ENCODE assay signal across 2 cellular contexts in genomic region chr19:35007427-35007826, GRCh38.
TF ChIP-seq lines count a peak whose summit lies in the region.

No MANE protein-coding gene starts in this region.

TF ChIP-seq in A549, 52 proteins besides CTCF, POLR2A, EP300 and RAD21:
- 0 out of 2 replicates have a peak, but pooled peaks have one; percentile 62 for TF ChIP-seq TFCP2L1 (CRISPR knock-in tag; IDR thresholded peaks at IDR 0.05)

TF ChIP-seq in HEK293, 187 proteins besides CTCF, POLR2A, EP300 and RAD21:
- TF ChIP-seq ZNF121 (tag by site-specific recombination; IDR thresholded peaks at IDR 0.05), result peak; percentile 97
- TF ChIP-seq, protein P1, sequence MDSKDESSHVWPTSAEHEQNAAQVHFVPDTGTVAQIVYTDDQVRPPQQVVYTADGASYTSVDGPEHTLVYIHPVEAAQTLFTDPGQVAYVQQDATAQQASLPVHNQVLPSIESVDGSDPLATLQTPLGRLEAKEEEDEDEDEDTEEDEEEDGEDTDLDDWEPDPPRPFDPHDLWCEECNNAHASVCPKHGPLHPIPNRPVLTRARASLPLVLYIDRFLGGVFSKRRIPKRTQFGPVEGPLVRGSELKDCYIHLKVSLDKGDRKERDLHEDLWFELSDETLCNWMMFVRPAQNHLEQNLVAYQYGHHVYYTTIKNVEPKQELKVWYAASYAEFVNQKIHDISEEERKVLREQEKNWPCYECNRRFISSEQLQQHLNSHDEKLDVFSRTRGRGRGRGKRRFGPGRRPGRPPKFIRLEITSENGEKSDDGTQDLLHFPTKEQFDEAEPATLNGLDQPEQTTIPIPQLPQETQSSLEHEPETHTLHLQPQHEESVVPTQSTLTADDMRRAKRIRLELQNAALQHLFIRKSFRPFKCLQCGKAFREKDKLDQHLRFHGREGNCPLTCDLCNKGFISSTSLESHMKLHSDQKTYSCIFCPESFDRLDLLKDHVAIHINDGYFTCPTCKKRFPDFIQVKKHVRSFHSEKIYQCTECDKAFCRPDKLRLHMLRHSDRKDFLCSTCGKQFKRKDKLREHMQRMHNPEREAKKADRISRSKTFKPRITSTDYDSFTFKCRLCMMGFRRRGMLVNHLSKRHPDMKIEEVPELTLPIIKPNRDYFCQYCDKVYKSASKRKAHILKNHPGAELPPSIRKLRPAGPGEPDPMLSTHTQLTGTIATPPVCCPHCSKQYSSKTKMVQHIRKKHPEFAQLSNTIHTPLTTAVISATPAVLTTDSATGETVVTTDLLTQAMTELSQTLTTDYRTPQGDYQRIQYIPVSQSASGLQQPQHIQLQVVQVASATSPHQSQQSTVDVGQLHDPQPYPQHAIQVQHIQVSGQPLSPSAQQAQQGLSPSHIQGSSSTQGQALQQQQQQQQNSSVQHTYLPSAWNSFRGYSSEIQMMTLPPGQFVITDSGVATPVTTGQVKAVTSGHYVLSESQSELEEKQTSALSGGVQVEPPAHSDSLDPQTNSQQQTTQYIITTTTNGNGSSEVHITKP (tag by site-specific recombination; IDR thresholded peaks at IDR 0.05), result 0 out of 2 replicates have a peak, but pooled peaks have one; percentile 31
